In genomic region chr5:159410480-159410879, GRCh38 we compare ENCODE assay signal across 11 cellular contexts.
"Had no signal": no experiment of that assay in that cellular context is flagged by ENCODE, and none has a peak within 500 bp of the region (broad histone marks: within the 10 kb centered on the region; RNA-seq: fewer than 3 reads in every experiment).

No MANE protein-coding gene starts in this region.

- H3K27ac ChIP-seq: gastrocnemius medialis, ovary, thyroid gland, vagina had no signal

- H3K9me3 Mint-ChIP-seq: stimulated activated effector memory CD8-positive, alpha-beta T cell treated with anti-CD3 and anti-CD28 coated beads, Interleukin-12 subunit alpha, Interleukin-12 subunit beta, amount 100 ng/mL, for 72 hours had no signal

- H3K36me3 ChIP-seq: gastrocnemius medialis, ovary, thyroid gland, vagina had no signal

- H3K9me3 ChIP-seq: gastrocnemius medialis, ovary, thyroid gland, vagina had no signal

- H3K4me3 ChIP-seq: gastrocnemius medialis, ovary, thyroid gland, vagina had no signal

- H3K27me3 ChIP-seq: gastrocnemius medialis, ovary, thyroid gland, vagina had no signal

- H3K4me1 ChIP-seq: gastrocnemius medialis, thyroid gland, vagina had no signal

- DNase-seq: activated CD8-positive, alpha-beta memory T cell treated with anti-CD3 and anti-CD28 coated beads, Interleukin-2, amount 50 U/mL, for 4 hours; activated gamma-delta T cell; activated T-cell treated with anti-CD3 and anti-CD28 coated beads, Interleukin-2, amount 50 U/mL, for 48 hours; erythroblast; gastrocnemius medialis; midbrain; ovary; stimulated activated CD4-positive, alpha-beta T cell treated with anti-CD3 and anti-CD28 coated beads, Interleukin-12 subunit alpha, Interleukin-12 subunit beta, amount 100 ng/mL, for 4 hours; thyroid gland had no signal

- H3K27ac Mint-ChIP-seq: stimulated activated effector memory CD8-positive, alpha-beta T cell treated with anti-CD3 and anti-CD28 coated beads, Interleukin-12 subunit alpha, Interleukin-12 subunit beta, amount 100 ng/mL, for 72 hours had no signal

- ATAC-seq: gastrocnemius medialis had no signal

- H3K4me3 Mint-ChIP-seq: stimulated activated effector memory CD8-positive, alpha-beta T cell treated with anti-CD3 and anti-CD28 coated beads, Interleukin-12 subunit alpha, Interleukin-12 subunit beta, amount 100 ng/mL, for 72 hours had no signal
